In the genomic region with DNA sequence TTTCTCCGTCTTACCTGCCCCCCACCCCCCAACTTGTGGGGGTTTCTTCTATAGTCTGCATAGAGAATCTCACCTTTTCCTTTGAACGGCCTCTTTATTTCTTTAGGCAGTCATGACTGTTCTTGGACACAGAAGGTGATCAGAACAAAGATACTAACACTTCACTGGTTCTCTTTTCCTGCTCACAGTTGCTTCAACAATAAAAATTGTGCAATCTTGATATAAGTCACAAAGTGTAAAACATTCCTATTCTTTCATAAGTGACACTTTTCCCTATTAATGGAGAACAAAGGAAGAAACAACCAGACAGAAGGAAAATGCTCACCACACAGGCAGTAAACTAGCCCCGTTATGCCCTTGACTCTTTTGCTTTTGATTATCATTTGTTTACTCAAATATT, we compare ENCODE assay signal across 33 cellular contexts.
"Had no signal": no experiment of that assay in that cellular context is flagged by ENCODE, and none has a peak within 500 bp of the region (broad histone marks: within the 10 kb centered on the region; RNA-seq: fewer than 3 reads in every experiment).

No MANE protein-coding gene starts in this region.

- H3K4me3 Mint-ChIP-seq: activated CD4-positive, alpha-beta T cell treated with anti-CD3 and anti-CD28 coated beads, Interleukin-2, amount 10 ng/mL, durations not matched to agents 7 days and 5 days; activated CD8-positive, alpha-beta memory T cell treated with anti-CD3 and anti-CD28 coated beads, Interleukin-2, amount 10 ng/mL, durations not matched to agents 7 days and 5 days; activated CD8-positive, alpha-beta T cell treated with anti-CD3 and anti-CD28 coated beads for 36 hours; activated naive CD4-positive, alpha-beta T cell treated with anti-CD3 and anti-CD28 coated beads for 36 hours; activated naive CD4-positive, alpha-beta T cell treated with anti-CD3 and anti-CD28 coated beads, Interleukin-2, amount 50 U/mL, for 24 hours; activated naive CD8-positive, alpha-beta T cell treated with anti-CD3 and anti-CD28 coated beads for 36 hours; activated naive CD8-positive, alpha-beta T cell treated with anti-CD3 and anti-CD28 coated beads, Interleukin-2, amount 50 U/mL, for 24 hours; activated T-helper 1 cell treated with anti-CD3 and anti-CD28 coated beads, Interleukin-12 subunit alpha, Interleukin-12 subunit beta, Interleukin-2, Interleukin-4 antibody, amounts not matched to agents 30 ng/mL and 10 ng/mL and 1 ng/mL, durations not matched to agents 14 hours and 24 hours and 36 hours; endodermal cell; T-helper 17 cell; WTC11 had no signal

- H3K9me3 ChIP-seq: adrenal gland, body of pancreas, colonic mucosa had no signal

- DNase-seq: activated CD4-positive, alpha-beta T cell treated with anti-CD3 and anti-CD28 coated beads for 1 hour; activated CD4-positive, alpha-beta T cell treated with anti-CD3 and anti-CD28 coated beads for 4 hours; activated CD4-positive, alpha-beta T cell treated with anti-CD3 and anti-CD28 coated beads, Interleukin-2, amount 10 ng/mL, durations not matched to agents 7 days and 5 days; activated CD4-positive, alpha-beta T cell treated with anti-CD3 and anti-CD28 coated beads, Interleukin-2, amount 50 U/mL, for 4 hours; activated CD8-positive, alpha-beta memory T cell treated with anti-CD3 and anti-CD28 coated beads, Interleukin-2, amount 10 ng/mL, durations not matched to agents 7 days and 5 days; activated CD8-positive, alpha-beta memory T cell treated with anti-CD3 and anti-CD28 coated beads, Interleukin-2, amount 50 U/mL, for 4 hours; activated CD8-positive, alpha-beta T cell treated with anti-CD3 and anti-CD28 coated beads for 36 hours; activated effector memory CD4-positive, alpha-beta T cell treated with anti-CD3 and anti-CD28 coated beads, Interleukin-2, amount 50 U/mL, for 16 hours; activated naive CD4-positive, alpha-beta T cell treated with anti-CD3 and anti-CD28 coated beads for 36 hours; activated naive CD8-positive, alpha-beta T cell treated with anti-CD3 and anti-CD28 coated beads for 36 hours; activated naive CD8-positive, alpha-beta T cell treated with anti-CD3 and anti-CD28 coated beads, Interleukin-2, amount 50 U/mL, for 24 hours; activated T-cell treated with anti-CD3 and anti-CD28 coated beads, Interleukin-2, amount 50 U/mL, for 1 hour; activated T-cell treated with anti-CD3 and anti-CD28 coated beads, Interleukin-2, amount 50 U/mL, for 48 hours; adrenal gland; amygdala; aorta; body of pancreas; central memory CD4-positive, alpha-beta T cell; cerebellar nuclear complex; colonic mucosa; effector memory CD4-positive, alpha-beta T cell; endodermal cell; foreskin fibroblast; T-helper 1 cell; T-helper 17 cell had no signal

- H3K27me3 ChIP-seq: adrenal gland, body of pancreas, colonic mucosa had no signal

- FAIRE-seq: frontal cortex, TTC549 had no signal

- H3K9me3 Mint-ChIP-seq: activated CD4-positive, alpha-beta T cell treated with anti-CD3 and anti-CD28 coated beads, Interleukin-2, amount 10 ng/mL, durations not matched to agents 7 days and 5 days; activated CD8-positive, alpha-beta T cell treated with anti-CD3 and anti-CD28 coated beads for 36 hours; activated naive CD4-positive, alpha-beta T cell treated with anti-CD3 and anti-CD28 coated beads for 36 hours; activated naive CD4-positive, alpha-beta T cell treated with anti-CD3 and anti-CD28 coated beads, Interleukin-2, amount 50 U/mL, for 24 hours; activated naive CD8-positive, alpha-beta T cell treated with anti-CD3 and anti-CD28 coated beads for 36 hours; activated naive CD8-positive, alpha-beta T cell treated with anti-CD3 and anti-CD28 coated beads, Interleukin-2, amount 50 U/mL, for 24 hours; activated T-helper 1 cell treated with anti-CD3 and anti-CD28 coated beads, Interleukin-12 subunit alpha, Interleukin-12 subunit beta, Interleukin-2, Interleukin-4 antibody, amounts not matched to agents 30 ng/mL and 10 ng/mL and 1 ng/mL, durations not matched to agents 14 hours and 24 hours and 36 hours; activated T-helper 2 cell treated with anti-CD3 and anti-CD28 coated beads, Interferon-gamma antibody, Interleukin-2, Interleukin-4, amounts not matched to agents 10 μg/mL and 5 μg/mL and 100 μg/mL, durations not matched to agents 14 hours and 24 hours and 36 hours; endodermal cell; WTC11 had no signal

- H3K4me1 ChIP-seq: adrenal gland, colonic mucosa had no signal

- H3K36me3 ChIP-seq: adrenal gland, colonic mucosa had no signal

- ATAC-seq: activated CD8-positive, alpha-beta memory T cell treated with anti-CD3 and anti-CD28 coated beads, Interleukin-2, amount 10 ng/mL, durations not matched to agents 7 days and 5 days; activated CD8-positive, alpha-beta T cell treated with anti-CD3 and anti-CD28 coated beads for 36 hours; activated naive CD8-positive, alpha-beta T cell treated with anti-CD3 and anti-CD28 coated beads, Interleukin-2, amount 50 U/mL, for 24 hours; body of pancreas; esophagus mucosa; T-helper 17 cell; WTC11 had no signal

- H3K4me1 Mint-ChIP-seq: activated CD4-positive, alpha-beta T cell treated with anti-CD3 and anti-CD28 coated beads, Interleukin-2, amount 10 ng/mL, durations not matched to agents 7 days and 5 days; activated CD8-positive, alpha-beta memory T cell treated with anti-CD3 and anti-CD28 coated beads, Interleukin-2, amount 10 ng/mL, durations not matched to agents 7 days and 5 days; activated naive CD4-positive, alpha-beta T cell treated with anti-CD3 and anti-CD28 coated beads, Interleukin-2, amount 50 U/mL, for 24 hours; activated naive CD8-positive, alpha-beta T cell treated with anti-CD3 and anti-CD28 coated beads for 36 hours; activated naive CD8-positive, alpha-beta T cell treated with anti-CD3 and anti-CD28 coated beads, Interleukin-2, amount 50 U/mL, for 24 hours; T-helper 17 cell had no signal

- H3K27ac Mint-ChIP-seq: activated CD4-positive, alpha-beta T cell treated with anti-CD3 and anti-CD28 coated beads, Interleukin-2, amount 10 ng/mL, durations not matched to agents 7 days and 5 days; activated CD8-positive, alpha-beta memory T cell treated with anti-CD3 and anti-CD28 coated beads, Interleukin-2, amount 10 ng/mL, durations not matched to agents 7 days and 5 days; activated CD8-positive, alpha-beta T cell treated with anti-CD3 and anti-CD28 coated beads for 36 hours; activated naive CD4-positive, alpha-beta T cell treated with anti-CD3 and anti-CD28 coated beads for 36 hours; activated naive CD4-positive, alpha-beta T cell treated with anti-CD3 and anti-CD28 coated beads, Interleukin-2, amount 50 U/mL, for 24 hours; activated naive CD8-positive, alpha-beta T cell treated with anti-CD3 and anti-CD28 coated beads for 36 hours; activated naive CD8-positive, alpha-beta T cell treated with anti-CD3 and anti-CD28 coated beads, Interleukin-2, amount 50 U/mL, for 24 hours; activated T-helper 1 cell treated with anti-CD3 and anti-CD28 coated beads, Interleukin-12 subunit alpha, Interleukin-12 subunit beta, Interleukin-2, Interleukin-4 antibody, amounts not matched to agents 30 ng/mL and 10 ng/mL and 1 ng/mL, durations not matched to agents 14 hours and 24 hours and 36 hours; activated T-helper 2 cell treated with anti-CD3 and anti-CD28 coated beads, Interferon-gamma antibody, Interleukin-2, Interleukin-4, amounts not matched to agents 10 μg/mL and 5 μg/mL and 100 μg/mL, durations not matched to agents 14 hours and 24 hours and 36 hours; endodermal cell; T-helper 17 cell; WTC11 had no signal

- H3K36me3 Mint-ChIP-seq: activated CD8-positive, alpha-beta memory T cell treated with anti-CD3 and anti-CD28 coated beads, Interleukin-2, amount 10 ng/mL, durations not matched to agents 7 days and 5 days; activated naive CD4-positive, alpha-beta T cell treated with anti-CD3 and anti-CD28 coated beads, Interleukin-2, amount 50 U/mL, for 24 hours; activated naive CD8-positive, alpha-beta T cell treated with anti-CD3 and anti-CD28 coated beads for 36 hours; WTC11 had no signal

- H3K4me3 ChIP-seq: adrenal gland, body of pancreas, colonic mucosa had no signal

- H3K27me3 Mint-ChIP-seq: activated CD4-positive, alpha-beta T cell treated with anti-CD3 and anti-CD28 coated beads, Interleukin-2, amount 10 ng/mL, durations not matched to agents 7 days and 5 days had no signal

- H3K27ac ChIP-seq: adrenal gland, body of pancreas, colonic mucosa, VCaP had no signal
